In the genomic region with DNA sequence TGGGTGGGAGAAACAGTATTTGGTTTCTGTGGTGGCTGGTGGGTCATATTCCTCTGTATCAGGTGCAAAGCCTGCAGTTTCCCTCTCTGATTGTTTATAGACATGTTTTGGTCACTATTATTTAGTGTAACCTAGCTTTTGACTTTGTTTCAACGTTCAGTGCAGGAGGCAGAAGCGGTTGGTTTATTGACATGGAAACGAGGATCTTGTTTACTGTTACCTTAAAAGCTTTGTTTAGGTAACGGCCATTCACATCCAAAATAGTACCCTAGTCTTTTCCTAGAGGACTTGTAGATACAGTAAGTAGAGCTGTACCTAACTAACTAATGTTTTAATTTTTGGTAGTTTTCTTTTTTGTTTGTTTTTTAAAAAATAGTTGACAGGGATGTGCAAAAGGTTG, we compare ENCODE assay signal across 10 cellular contexts. TPM values are rescaled to one million over a fixed set of nuclear protein-coding genes. Genes with fewer than 3 reads are reported as not detected.
DNase-seq lines count a peak whose midpoint lies in the region; ATAC-seq and TF ChIP-seq lines count a peak whose summit lies in the region.
"Had no signal": no experiment of that assay in that cellular context is flagged by ENCODE, and none has a peak within 500 bp of the region (broad histone marks: within the 10 kb centered on the region; RNA-seq: fewer than 3 reads in every experiment).

No MANE protein-coding gene starts in this region.

- no peaks in the 10 kb centered on the region for H3K9me3 ChIP-seq in BE2C
- no peaks in the 10 kb centered on the region for H3K9me3 ChIP-seq in iPS-20b (ENCODE audit: insufficient read depth, low read depth, low read length)

- ATAC-seq in HG03457 (IDR thresholded peaks at IDR 0.05; ENCODE audit: unreplicated experiment) = no peak

- H3K27ac ChIP-seq in VCaP (peak overlapping the region; percentile 87; the same call in 1 of the 2 replicates), iPS-20b (ENCODE audit: low read length) (no peak overlapping the region)

- H3K4me3 ChIP-seq in BE2C (ENCODE audit: low read depth, low read length) (peak overlapping the region; percentile 81), GM08714 (ENCODE audit: low read length) (peak overlapping the region; percentile 72), iPS-20b (ENCODE audit: low read length) (peak overlapping the region; percentile 85)

- no peak for DNase-seq in BE2C
- no peak for DNase-seq in SK-N-DZ (ENCODE audit: low spot score)
- DNase-seq in activated CD8-positive, alpha-beta memory T cell treated with anti-CD3 and anti-CD28 coated beads, Interleukin-2, amount 50 U/mL, for 48 hours = no peak
- DNase-seq in globus pallidus (ENCODE audit: low spot score) = no peak
- DNase-seq: hypothalamus, SHP77 treated with DMSO at 0.1 percent for 48 hours had no signal

- H3K4me1 ChIP-seq in BE2C (peaks cover 7% of the 10 kb centered on the region; the same call in 1 of the 2 replicates), iPS-20b (ENCODE audit: insufficient read depth, low read length) (peaks cover 32% of the 10 kb centered on the region)

- H3K9ac ChIP-seq in iPS-20b (ENCODE audit: low read depth, low read length) = peak overlapping the region; percentile 80; the same call in 1 of the 2 replicates

- H3K27me3 ChIP-seq in BE2C (no peaks in the 10 kb centered on the region), iPS-20b (ENCODE audit: insufficient read depth, low read length) (peaks cover 10% of the 10 kb centered on the region)

- TF ChIP-seq CTCF in BE2C (IDR thresholded peaks at IDR 0.05; ENCODE audit: low read depth, low read length) (no peak), VCaP (conservative IDR thresholded peaks at IDR 0.05) (no peak)

- H3K36me3 ChIP-seq in BE2C (peaks cover 58% of the 10 kb centered on the region), iPS-20b (ENCODE audit: insufficient read depth, low read depth, low read length) (peaks cover 47% of the 10 kb centered on the region)

RNA-seq across cellular contexts. Expression of gene MSI2, which starts 3.5 kb away (rescaled TPM):
- polyA plus RNA-seq in BE2C (2012; ENCODE audit: insufficient read depth, insufficient read length, low read depth) = 54.7 TPM
- 24.2 and 32.3 TPM in 2 replicates for polyA plus RNA-seq in SK-N-DZ (2014; cell fraction: cytosol; rRNA removed)
- polyA plus RNA-seq in SK-N-DZ (2014; cell fraction: nucleus; rRNA removed) = 19.7 and 28.7 TPM in 2 replicates
